18 cellular contexts compared by ENCODE assay signal in genomic region chr19:46205183-46205984, GRCh38. TPM values are rescaled to one million over a fixed set of nuclear protein-coding genes. Genes with fewer than 3 reads are reported as not detected.
DNase-seq lines count a peak whose midpoint lies in the region; ATAC-seq, FAIRE-seq and TF ChIP-seq lines count a peak whose summit lies in the region.
"Had no signal": no experiment of that assay in that cellular context is flagged by ENCODE, and none has a peak within 500 bp of the region (broad histone marks: within the 10 kb centered on the region; RNA-seq: fewer than 3 reads in every experiment).

No MANE protein-coding gene starts in this region.

- POLR2A ChIA-PET in HepG2 (lab: Yijun Ruan, JAX), result no interaction called here
- POLR2A ChIA-PET in RWPE1 (lab: Yijun Ruan, JAX; ENCODE audit: low non-redundant PET), result no interaction called here

- H3K27me3 ChIP-seq in HepG2 (ENCODE audit: control insufficient read depth in 1 of 2, insufficient read depth in 2 of 2, low read length in 2 of 2) (peaks cover 0 to 13% of the 10 kb centered on the region in 2 experiments; a peak in 3 of 5 replicates), right lobe of liver (no peaks in the 10 kb centered on the region), foreskin keratinocyte (no peaks in the 10 kb centered on the region), transverse colon (no peaks in the 10 kb centered on the region)

- TF ChIP-seq CTCF in HepG2 (CRISPR knock-in tag; IDR thresholded peaks at IDR 0.05), result no peak
- TF ChIP-seq CTCF in right lobe of liver (IDR thresholded peaks at IDR 0.05), result no peak
- no peak for TF ChIP-seq CTCF in RWPE1 (conservative IDR thresholded peaks at IDR 0.05; ENCODE audit: low read depth)
- TF ChIP-seq CTCF in foreskin keratinocyte (conservative IDR thresholded peaks at IDR 0.05), result no peak
- no peak for TF ChIP-seq CTCF in transverse colon (IDR thresholded peaks at IDR 0.05)

- DNase-seq in HepG2 (ENCODE audit: low spot score) (no peak), right lobe of liver (no peak), RWPE1 (ENCODE audit: low spot score) (no peak), foreskin keratinocyte (no peak), SHP77 treated with DMSO at 0.1 percent for 48 hours (lab: John Stamatoyannopoulos, UW) (no peak), mucosa of gallbladder (ENCODE audit: low spot score) (no peak), NCI-H2081 treated with DMSO at 0.1 percent for 48 hours (lab: John Stamatoyannopoulos, UW) (no peak), transverse colon (no peak)
- DNase-seq: AML-193; CD4-positive, alpha-beta T cell; DND-41; GDM1; HCEC 1CT; NCI-H1694; NCI-H524 treated with DMSO at 0.1 percent for 48 hours had no signal

- CTCF ChIA-PET in HepG2 (lab: Yijun Ruan, JAX; ENCODE audit: low intra/inter-chr PET ratio, low total read pairs), result no interaction called here
- CTCF ChIA-PET in RWPE1 (lab: Yijun Ruan, JAX), result interaction anchor here (0.6 to 1.4 kb wide), 2 partner anchors 62 to 177 kb away, joined by 3 read pairs; no protein-coding TSS in a partner anchor

- ATAC-seq in HepG2 (no peak), right lobe of liver (no peak), foreskin keratinocyte (no peak)

- no peaks in the 10 kb centered on the region for H3K4me1 ChIP-seq in HepG2 (ENCODE audit: insufficient read depth, low read length)
- no peaks in the 10 kb centered on the region for H3K4me1 ChIP-seq in right lobe of liver
- H3K4me1 ChIP-seq in foreskin keratinocyte, result peaks cover 32% of the 10 kb centered on the region
- H3K4me1 ChIP-seq in transverse colon, result no peaks in the 10 kb centered on the region

- no peak overlapping the region for H3K4me3 ChIP-seq in HepG2 (replicated peaks in 1 of 3; ENCODE audit: insufficient read depth in 1 of 3, low read depth in 2 of 3, low read length in 3 of 3)
- no peak overlapping the region for H3K4me3 ChIP-seq in right lobe of liver
- H3K4me3 ChIP-seq in transverse colon, result no peak overlapping the region

- no peak for TF ChIP-seq POLR2A in HepG2 (IDR thresholded peaks at IDR 0.05; ENCODE audit: insufficient read depth in 1 of 2, low read depth in 2 of 2, low read length in 2 of 2)
- TF ChIP-seq POLR2A in right lobe of liver (IDR thresholded peaks at IDR 0.05), result no peak
- TF ChIP-seq POLR2A in transverse colon (IDR thresholded peaks at IDR 0.05), result no peak

- TF ChIP-seq RAD21 in HepG2 (CRISPR knock-in tag; IDR thresholded peaks at IDR 0.05), result no peak

- H3K79me2 ChIP-seq in HepG2 (ENCODE audit: insufficient read depth, low read length), result no peaks in the 10 kb centered on the region

- no peak overlapping the region for H2AFZ ChIP-seq in HepG2 (ENCODE audit: low read length)

- intact Hi-C loops in HepG2 (cut with micrococcal nuclease; ENCODE audit: unreplicated experiment), result no loop called here
- intact Hi-C loops in right lobe of liver (cut with DNase I), result no loop called here
- intact Hi-C loops in transverse colon (cut with DNase I; ENCODE audit: low total_unique reads), result no loop called here

- FAIRE-seq in HepG2 (lab: Jason Lieb, UNC), result no peak
- FAIRE-seq: GM12892 had no signal

- no peak overlapping the region for H3K9ac ChIP-seq in HepG2 (ENCODE audit: insufficient read depth, low read depth, low read length)

- no peaks in the 10 kb centered on the region for H3K9me3 ChIP-seq in HepG2 (ENCODE audit: low read length)
- H3K9me3 ChIP-seq in right lobe of liver, result no peaks in the 10 kb centered on the region
- H3K9me3 ChIP-seq in transverse colon, result no peaks in the 10 kb centered on the region

- H3K36me3 ChIP-seq in HepG2 (replicated peaks in 1 of 2; ENCODE audit: control insufficient read depth in 1 of 2, insufficient read depth in 2 of 2, low read length in 2 of 2) (no peaks in the 10 kb centered on the region), right lobe of liver (no peaks in the 10 kb centered on the region), transverse colon (no peaks in the 10 kb centered on the region)

- no peaks in the 10 kb centered on the region for H4K20me1 ChIP-seq in HepG2 (ENCODE audit: insufficient read depth, low read length)

- H3K27ac ChIP-seq in HepG2 (ENCODE audit: extremely low read length, insufficient read depth, low read length) (no peak overlapping the region), right lobe of liver (no peak overlapping the region), RWPE1 (peak overlapping the region; percentile 91), foreskin keratinocyte (peak overlapping the region; percentile 40), transverse colon (no peak overlapping the region)

- TF ChIP-seq EP300 in HepG2 (IDR thresholded peaks at IDR 0.05; ENCODE audit: low read depth in 2 of 2, low read length in 2 of 2) (no peak), HepG2 (CRISPR knock-in tag; IDR thresholded peaks at IDR 0.05; ENCODE audit: borderline replicate concordance) (no peak), transverse colon (IDR thresholded peaks at IDR 0.05; ENCODE audit: low read depth) (no peak)

- in situ Hi-C loops in HepG2 (cut with HindIII; ENCODE audit: extremely low pct_ligation_motif_present, low pct_unique_long_range_greater_than_20kb) (no loop called here), transverse colon (cut with MboI; ENCODE audit: low pct_ligation_motif_present in 1 of 4, low pct_unique_long_range_greater_than_20kb in 1 of 4, low sequenced_read_pairs in 3 of 4) (no loop called here)

- H3K4me2 ChIP-seq in HepG2 (ENCODE audit: low read depth, low read length), result no peak overlapping the region

- WGBS in HepG2 (ENCODE audit: low lambda C conversion rate), result 23% methylated on average over 6 of the region's 6 CpGs
- WGBS in right lobe of liver (ENCODE audit: insufficient coverage, low coverage, low lambda C conversion rate, missing lambda C conversion rate), result 62% methylated on average over 4 of the region's 6 CpGs
- 67% methylated on average over 6 of the region's 6 CpGs; no CpG with 5 or more reads in 1 of the 2 donors for WGBS in transverse colon (ENCODE audit: low coverage in 1 of 2), 2 donors

- BruUV-seq in HepG2 (replicated peaks; lab: Mats Ljungman, UMichigan), result no TSS peak

TF ChIP-seq in HepG2, 621 proteins besides CTCF, POLR2A, EP300 and RAD21 (continues in another document):
- TF ChIP-seq TOE1 (CRISPR knock-in tag; IDR thresholded peaks at IDR 0.05), result no peak

RNA-seq across cellular contexts. Expression of gene IGFL1, which starts 24.2 kb away (rescaled TPM):
- total RNA-seq in HepG2 (2016; rRNA removed; fragmentation: Illumina TruSeq; extraction: Trizol), result not detected in 2 replicates
- total RNA-seq in HepG2 (2016; cell fraction: cytosol; rRNA removed; fragmentation: Illumina TruSeq; extraction: Trizol; ENCODE audit: low read depth), result not detected in 2 replicates
- not detected in 2 replicates for total RNA-seq in HepG2 (2016; cell fraction: insoluble cytoplasmic fraction; rRNA removed; fragmentation: Illumina TruSeq; extraction: Trizol)
- total RNA-seq in HepG2 (2016; cell fraction: membrane; rRNA removed; fragmentation: Illumina TruSeq; extraction: Trizol), result not detected in 2 replicates
- not detected in 2 replicates for total RNA-seq in HepG2 (2016; cell fraction: nucleus; rRNA removed; fragmentation: Illumina TruSeq; extraction: Trizol)
- not detected in 2 replicates for polyA plus RNA-seq in HepG2 (2011; rRNA removed)
- not detected in 2 replicates for polyA plus RNA-seq in HepG2 (2011; cell fraction: cytosol; rRNA removed)
- not detected in 2 replicates for polyA plus RNA-seq in HepG2 (2011; cell fraction: nucleus; rRNA removed)
- polyA plus RNA-seq in HepG2 (2012), result not detected in 2 replicates
- polyA plus RNA-seq in HepG2 (2016; cell fraction: cytosol; fragmentation: Illumina TruSeq; extraction: Trizol; ENCODE audit: low read depth), result not detected in 2 replicates
- polyA plus RNA-seq in HepG2 (2016; cell fraction: insoluble cytoplasmic fraction; fragmentation: Illumina TruSeq; extraction: Trizol; ENCODE audit: low read depth), result not detected in 2 replicates
- polyA plus RNA-seq in HepG2 (2016; cell fraction: membrane; fragmentation: Illumina TruSeq; extraction: Trizol; ENCODE audit: low read depth), result not detected in 2 replicates
- polyA plus RNA-seq in HepG2 (2016; cell fraction: nucleus; fragmentation: Illumina TruSeq; extraction: Trizol; ENCODE audit: insufficient read depth, low read depth), result not detected in 2 replicates
- polyA minus RNA-seq in HepG2 (2011; rRNA and poly(A)+ RNA removed; ENCODE audit: low replicate concordance), result 0.56 TPM in 1 of 2 replicates, not detected in the other
- polyA minus RNA-seq in HepG2 (2011; cell fraction: cytosol; rRNA and poly(A)+ RNA removed), result not detected in 2 replicates
- polyA minus RNA-seq in HepG2 (2011; cell fraction: nucleus; rRNA and poly(A)+ RNA removed), result not detected in 2 replicates
- not detected for total RNA-seq in right lobe of liver
- total RNA-seq in foreskin keratinocyte, result 0.71 and 0.75 TPM in 2 replicates
- 0.52 and 1.6 TPM in 2 replicates for polyA plus RNA-seq in foreskin keratinocyte
- not detected for total RNA-seq in mucosa of gallbladder
- not detected for total RNA-seq in transverse colon
- total RNA-seq: CD4-positive, alpha-beta T cell; Right ventricle myocardium superior had no signal
- polyA plus RNA-seq: IgD-negative memory B cell had no signal

RNA-seq across cellular contexts. Expression of gene IGFL2, which starts 57.3 kb away (rescaled TPM):
- total RNA-seq in HepG2 (2016; rRNA removed; fragmentation: Illumina TruSeq; extraction: Trizol) (not detected in 2 replicates), right lobe of liver (not detected), foreskin keratinocyte (0.39 and 0.65 TPM in 2 replicates), mucosa of gallbladder (not detected), transverse colon (not detected)
- not detected in 2 replicates for total RNA-seq in HepG2 (2016; cell fraction: cytosol; rRNA removed; fragmentation: Illumina TruSeq; extraction: Trizol; ENCODE audit: low read depth)
- total RNA-seq in HepG2 (2016; cell fraction: insoluble cytoplasmic fraction; rRNA removed; fragmentation: Illumina TruSeq; extraction: Trizol), result not detected in 2 replicates
- total RNA-seq in HepG2 (2016; cell fraction: membrane; rRNA removed; fragmentation: Illumina TruSeq; extraction: Trizol), result 0.62 TPM in 1 of 2 replicates, not detected in the other
- total RNA-seq in HepG2 (2016; cell fraction: nucleus; rRNA removed; fragmentation: Illumina TruSeq; extraction: Trizol), result not detected in 2 replicates
- polyA plus RNA-seq in HepG2 (2011; rRNA removed) (not detected in 2 replicates), foreskin keratinocyte (0.30 and 0.81 TPM in 2 replicates)
- polyA plus RNA-seq in HepG2 (2011; cell fraction: cytosol; rRNA removed), result not detected in 2 replicates
- not detected in 2 replicates for polyA plus RNA-seq in HepG2 (2011; cell fraction: nucleus; rRNA removed)
- polyA plus RNA-seq in HepG2 (2012), result not detected in 2 replicates
- polyA plus RNA-seq in HepG2 (2016; cell fraction: cytosol; fragmentation: Illumina TruSeq; extraction: Trizol; ENCODE audit: low read depth), result not detected in 2 replicates
- not detected in 2 replicates for polyA plus RNA-seq in HepG2 (2016; cell fraction: insoluble cytoplasmic fraction; fragmentation: Illumina TruSeq; extraction: Trizol; ENCODE audit: low read depth)
- not detected in 2 replicates for polyA plus RNA-seq in HepG2 (2016; cell fraction: membrane; fragmentation: Illumina TruSeq; extraction: Trizol; ENCODE audit: low read depth)
- polyA plus RNA-seq in HepG2 (2016; cell fraction: nucleus; fragmentation: Illumina TruSeq; extraction: Trizol; ENCODE audit: insufficient read depth, low read depth), result not detected in 2 replicates
- polyA minus RNA-seq in HepG2 (2011; rRNA and poly(A)+ RNA removed; ENCODE audit: low replicate concordance), result not detected in 2 replicates
- not detected in 2 replicates for polyA minus RNA-seq in HepG2 (2011; cell fraction: cytosol; rRNA and poly(A)+ RNA removed)
- polyA minus RNA-seq in HepG2 (2011; cell fraction: nucleus; rRNA and poly(A)+ RNA removed), result not detected in 2 replicates
- total RNA-seq: CD4-positive, alpha-beta T cell; Right ventricle myocardium superior had no signal
- polyA plus RNA-seq: IgD-negative memory B cell had no signal

Comparison
In these comparisons a context has a peak if more than half of its experiments do, and no peak if none do; other contexts are left out.
1. H3K27ac ChIP-seq: peak in RWPE1 (single experiment) and foreskin keratinocyte (single experiment); none in HepG2 (single experiment), right lobe of liver (0 of 3) and transverse colon (0 of 4).